12 cellular contexts compared by ENCODE assay signal in the genomic region with DNA sequence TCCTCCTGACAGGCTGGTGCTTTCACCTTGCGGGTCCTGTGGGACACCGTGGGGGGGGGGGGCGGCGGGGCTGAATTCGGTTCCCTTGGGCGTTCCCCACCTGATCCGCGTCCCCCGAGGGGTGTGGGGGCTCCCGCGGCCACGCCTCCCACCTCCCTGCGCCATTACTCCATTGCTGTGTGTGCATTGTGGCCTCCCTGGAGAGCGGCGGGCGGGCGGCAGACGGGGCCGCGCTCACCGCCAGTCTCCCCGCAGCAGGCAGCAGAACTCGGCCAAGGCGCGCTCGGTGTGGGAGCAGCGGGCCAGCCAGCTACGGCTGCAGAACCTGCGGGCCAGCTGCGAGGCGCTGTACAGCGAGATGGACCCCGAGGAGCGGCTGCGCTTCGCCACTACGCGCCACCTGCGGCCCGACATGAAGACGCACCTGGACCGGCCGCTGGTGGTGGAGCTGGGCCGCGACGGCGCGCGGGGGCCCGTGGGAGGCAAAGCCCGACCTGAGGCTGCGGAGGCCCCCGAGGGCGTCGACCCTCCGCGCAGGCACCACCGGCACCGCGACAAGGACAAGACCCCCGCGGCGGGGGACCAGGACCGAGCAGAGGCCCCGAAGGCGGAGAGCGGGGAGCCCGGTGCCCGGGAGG.
DNase-seq lines count a peak whose midpoint lies in the region; ATAC-seq, FAIRE-seq and TF ChIP-seq lines count a peak whose summit lies in the region.
"Had no signal": no experiment of that assay in that cellular context is flagged by ENCODE, and none has a peak within 500 bp of the region (broad histone marks: within the 10 kb centered on the region; RNA-seq: fewer than 3 reads in every experiment).

No MANE protein-coding gene starts in this region.

- no peak overlapping the region for H3K27ac ChIP-seq in right cardiac atrium (ENCODE audit: low read length)
- H3K27ac ChIP-seq: ascending aorta, ovary, tibial nerve had no signal

- H3K36me3 Mint-ChIP-seq in WTC11 (peaks cover 19% of the 10 kb centered on the region), Calu3 (ENCODE audit: insufficient read depth, unreplicated experiment) (no peaks in the 10 kb centered on the region)

- H3K4me1 Mint-ChIP-seq in WTC11 = peaks cover 4% of the 10 kb centered on the region
- H3K4me1 Mint-ChIP-seq in Calu3 (ENCODE audit: low read depth, unreplicated experiment) = no peaks in the 10 kb centered on the region

- intact Hi-C loops in right cardiac atrium (cut with DNase I) = no loop called here
- intact Hi-C loops in left ventricle myocardium superior (cut with micrococcal nuclease) = no loop called here
- intact Hi-C loops in Calu3 (cut with micrococcal nuclease; ENCODE audit: unreplicated experiment) = no loop called here

- H3K4me1 ChIP-seq in right cardiac atrium (ENCODE audit: control insufficient read depth, insufficient read depth, low read length) = no peaks in the 10 kb centered on the region
- H3K4me1 ChIP-seq: ascending aorta had no signal

- peak overlapping the region; percentile 7 for H3K4me3 ChIP-seq in right cardiac atrium (ENCODE audit: low read length)
- H3K4me3 ChIP-seq: ascending aorta, ovary, tibial nerve had no signal

- H3K9me3 Mint-ChIP-seq in WTC11 = no peaks in the 10 kb centered on the region
- H3K9me3 Mint-ChIP-seq in Calu3 (ENCODE audit: low read depth, unreplicated experiment) = no peaks in the 10 kb centered on the region

- peak in 1 of 2 donors; percentile 14 for ATAC-seq in right cardiac atrium
- ATAC-seq in left ventricle myocardium superior = no peak
- ATAC-seq in WTC11 = peak; percentile 49
- no peak for ATAC-seq in GM21528 (IDR thresholded peaks at IDR 0.05; ENCODE audit: low FRiP score, unreplicated experiment)

- POLR2A ChIA-PET in WTC11 (lab: Charles Lee) = interaction anchor here (1.2 kb wide), 1 partner anchor 45 kb away, joined by 4 read pairs; no protein-coding TSS in a partner anchor

- DNase-seq in right cardiac atrium (no peak), left ventricle myocardium superior (no peak), WTC11 (ENCODE audit: low spot score) (peak; percentile 66), left kidney (ENCODE audit: low read depth, low spot score) (peak; percentile 56), urothelium cell line (ENCODE audit: low spot score) (peak; percentile 38), Calu3 (no peak), NCI-H526 treated with DMSO at 0.1 percent for 48 hours (lab: John Stamatoyannopoulos, UW) (no peak)
- DNase-seq: kidney glomerular epithelial cell had no signal

- H3K27me3 ChIP-seq in right cardiac atrium (ENCODE audit: control insufficient read depth, insufficient read depth) = peaks cover 3% of the 10 kb centered on the region
- H3K27me3 ChIP-seq: ascending aorta, ovary had no signal

- H3K4me3 Mint-ChIP-seq in WTC11 = peak overlapping the region; percentile 59
- no peak overlapping the region for H3K4me3 Mint-ChIP-seq in Calu3 (ENCODE audit: low read depth, unreplicated experiment)

- no peaks in the 10 kb centered on the region for H3K9me3 ChIP-seq in right cardiac atrium (ENCODE audit: control insufficient read depth, low read length)
- H3K9me3 ChIP-seq: ascending aorta, ovary, tibial nerve had no signal

- CTCF ChIA-PET in WTC11 (lab: Charles Lee) (interaction anchor here (0.6 to 1.8 kb wide), 16 partner anchors 10 to 471 kb away, joined by 3 to 19 read pairs (median 3); a partner anchor contains a TSS), Calu3 (lab: Charles Lee) (no interaction called here)

- FAIRE-seq in urothelium cell line (lab: Jason Lieb, UNC) = no peak

- no peak overlapping the region for H3K27ac Mint-ChIP-seq in WTC11
- H3K27ac Mint-ChIP-seq in Calu3 (ENCODE audit: unreplicated experiment) = no peak overlapping the region

- 3% methylated on average over 69 of the region's 69 CpGs for WGBS in right cardiac atrium

- BruUV-seq in Calu3 (replicated peaks; lab: Mats Ljungman, UMichigan) = no TSS peak

- TF ChIP-seq CTCF in WTC11 (IDR thresholded peaks at IDR 0.05) (no peak), Calu3 (IDR thresholded peaks at IDR 0.05; ENCODE audit: unreplicated experiment) (no peak)

- H3K27me3 Mint-ChIP-seq in WTC11 (ENCODE audit: low read depth) (peaks cover 10% of the 10 kb centered on the region), Calu3 (ENCODE audit: unreplicated experiment) (peaks cover 43% of the 10 kb centered on the region)

TF ChIP-seq in WTC11, 78 proteins besides CTCF, POLR2A, EP300 and RAD21 (continues in another document):
- TF ChIP-seq, protein P1, sequence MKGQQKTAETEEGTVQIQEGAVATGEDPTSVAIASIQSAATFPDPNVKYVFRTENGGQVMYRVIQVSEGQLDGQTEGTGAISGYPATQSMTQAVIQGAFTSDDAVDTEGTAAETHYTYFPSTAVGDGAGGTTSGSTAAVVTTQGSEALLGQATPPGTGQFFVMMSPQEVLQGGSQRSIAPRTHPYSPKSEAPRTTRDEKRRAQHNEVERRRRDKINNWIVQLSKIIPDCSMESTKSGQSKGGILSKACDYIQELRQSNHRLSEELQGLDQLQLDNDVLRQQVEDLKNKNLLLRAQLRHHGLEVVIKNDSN (CRISPR knock-in tag; IDR thresholded peaks at IDR 0.05) = 0 out of 2 replicates have a peak, but pooled peaks have one; percentile 22
- TF ChIP-seq CREM (CRISPR knock-in tag; IDR thresholded peaks at IDR 0.05) (no peak), ZNF121 (CRISPR knock-in tag; IDR thresholded peaks at IDR 0.05) (no peak), ZNF423 (CRISPR knock-in tag; IDR thresholded peaks at IDR 0.05) (no peak), ZNF263 (CRISPR knock-in tag; IDR thresholded peaks at IDR 0.05; ENCODE audit: low read depth) (no peak; the same call in 1 of the 2 replicates), ATF1 (CRISPR knock-in tag; IDR thresholded peaks at IDR 0.05) (no peak), SMAD3 (CRISPR knock-in tag; IDR thresholded peaks at IDR 0.05; ENCODE audit: borderline replicate concordance) (no peak), NR2C2 (CRISPR knock-in tag; IDR thresholded peaks at IDR 0.05) (no peak)
- TF ChIP-seq, protein P2, sequence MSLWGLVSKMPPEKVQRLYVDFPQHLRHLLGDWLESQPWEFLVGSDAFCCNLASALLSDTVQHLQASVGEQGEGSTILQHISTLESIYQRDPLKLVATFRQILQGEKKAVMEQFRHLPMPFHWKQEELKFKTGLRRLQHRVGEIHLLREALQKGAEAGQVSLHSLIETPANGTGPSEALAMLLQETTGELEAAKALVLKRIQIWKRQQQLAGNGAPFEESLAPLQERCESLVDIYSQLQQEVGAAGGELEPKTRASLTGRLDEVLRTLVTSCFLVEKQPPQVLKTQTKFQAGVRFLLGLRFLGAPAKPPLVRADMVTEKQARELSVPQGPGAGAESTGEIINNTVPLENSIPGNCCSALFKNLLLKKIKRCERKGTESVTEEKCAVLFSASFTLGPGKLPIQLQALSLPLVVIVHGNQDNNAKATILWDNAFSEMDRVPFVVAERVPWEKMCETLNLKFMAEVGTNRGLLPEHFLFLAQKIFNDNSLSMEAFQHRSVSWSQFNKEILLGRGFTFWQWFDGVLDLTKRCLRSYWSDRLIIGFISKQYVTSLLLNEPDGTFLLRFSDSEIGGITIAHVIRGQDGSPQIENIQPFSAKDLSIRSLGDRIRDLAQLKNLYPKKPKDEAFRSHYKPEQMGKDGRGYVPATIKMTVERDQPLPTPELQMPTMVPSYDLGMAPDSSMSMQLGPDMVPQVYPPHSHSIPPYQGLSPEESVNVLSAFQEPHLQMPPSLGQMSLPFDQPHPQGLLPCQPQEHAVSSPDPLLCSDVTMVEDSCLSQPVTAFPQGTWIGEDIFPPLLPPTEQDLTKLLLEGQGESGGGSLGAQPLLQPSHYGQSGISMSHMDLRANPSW (CRISPR knock-in tag; conservative IDR thresholded peaks at IDR 0.05; ENCODE audit: low read depth) = no peak
- TF ChIP-seq, protein P3, sequence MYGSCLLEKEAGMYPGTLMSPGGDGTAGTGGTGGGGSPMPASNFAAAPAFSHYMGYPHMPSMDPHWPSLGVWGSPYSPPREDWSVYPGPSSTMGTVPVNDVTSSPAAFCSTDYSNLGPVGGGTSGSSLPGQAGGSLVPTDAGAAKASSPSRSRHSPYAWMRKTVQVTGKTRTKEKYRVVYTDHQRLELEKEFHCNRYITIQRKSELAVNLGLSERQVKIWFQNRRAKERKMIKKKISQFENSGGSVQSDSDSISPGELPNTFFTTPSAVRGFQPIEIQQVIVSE (CRISPR knock-in tag; IDR thresholded peaks at IDR 0.05; ENCODE audit: borderline replicate concordance) = no peak
- TF ChIP-seq, protein P4, sequence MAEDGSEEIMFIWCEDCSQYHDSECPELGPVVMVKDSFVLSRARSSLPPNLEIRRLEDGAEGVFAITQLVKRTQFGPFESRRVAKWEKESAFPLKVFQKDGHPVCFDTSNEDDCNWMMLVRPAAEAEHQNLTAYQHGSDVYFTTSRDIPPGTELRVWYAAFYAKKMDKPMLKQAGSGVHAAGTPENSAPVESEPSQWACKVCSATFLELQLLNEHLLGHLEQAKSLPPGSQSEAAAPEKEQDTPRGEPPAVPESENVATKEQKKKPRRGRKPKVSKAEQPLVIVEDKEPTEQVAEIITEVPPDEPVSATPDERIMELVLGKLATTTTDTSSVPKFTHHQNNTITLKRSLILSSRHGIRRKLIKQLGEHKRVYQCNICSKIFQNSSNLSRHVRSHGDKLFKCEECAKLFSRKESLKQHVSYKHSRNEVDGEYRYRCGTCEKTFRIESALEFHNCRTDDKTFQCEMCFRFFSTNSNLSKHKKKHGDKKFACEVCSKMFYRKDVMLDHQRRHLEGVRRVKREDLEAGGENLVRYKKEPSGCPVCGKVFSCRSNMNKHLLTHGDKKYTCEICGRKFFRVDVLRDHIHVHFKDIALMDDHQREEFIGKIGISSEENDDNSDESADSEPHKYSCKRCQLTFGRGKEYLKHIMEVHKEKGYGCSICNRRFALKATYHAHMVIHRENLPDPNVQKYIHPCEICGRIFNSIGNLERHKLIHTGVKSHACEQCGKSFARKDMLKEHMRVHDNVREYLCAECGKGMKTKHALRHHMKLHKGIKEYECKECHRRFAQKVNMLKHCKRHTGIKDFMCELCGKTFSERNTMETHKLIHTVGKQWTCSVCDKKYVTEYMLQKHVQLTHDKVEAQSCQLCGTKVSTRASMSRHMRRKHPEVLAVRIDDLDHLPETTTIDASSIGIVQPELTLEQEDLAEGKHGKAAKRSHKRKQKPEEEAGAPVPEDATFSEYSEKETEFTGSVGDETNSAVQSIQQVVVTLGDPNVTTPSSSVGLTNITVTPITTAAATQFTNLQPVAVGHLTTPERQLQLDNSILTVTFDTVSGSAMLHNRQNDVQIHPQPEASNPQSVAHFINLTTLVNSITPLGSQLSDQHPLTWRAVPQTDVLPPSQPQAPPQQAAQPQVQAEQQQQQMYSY (CRISPR knock-in tag; IDR thresholded peaks at IDR 0.05) = no peak
- TF ChIP-seq, protein P5, sequence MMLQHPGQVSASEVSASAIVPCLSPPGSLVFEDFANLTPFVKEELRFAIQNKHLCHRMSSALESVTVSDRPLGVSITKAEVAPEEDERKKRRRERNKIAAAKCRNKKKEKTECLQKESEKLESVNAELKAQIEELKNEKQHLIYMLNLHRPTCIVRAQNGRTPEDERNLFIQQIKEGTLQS (CRISPR knock-in tag; conservative IDR thresholded peaks at IDR 0.05) = no peak

Comparison
In these comparisons a context has a peak if more than half of its experiments do, and no peak if none do; other contexts are left out.
1. DNase-seq: peak in WTC11 (single experiment), left kidney (single experiment) and urothelium cell line (single experiment); none in right cardiac atrium (0 of 3), left ventricle myocardium superior (single experiment), Calu3 (single experiment) and NCI-H526 treated with DMSO at 0.1 percent for 48 hours (single experiment).